ENCODE assay signal across 16 cellular contexts in genomic region chr6:373773-374724, GRCh38. TPM values are rescaled to one million over a fixed set of nuclear protein-coding genes. Genes with fewer than 3 reads are reported as not detected.
A peak's percentile ranks its signal among the peaks of the same experiment; 100 is the strongest.
DNase-seq lines count a peak whose midpoint lies in the region; ATAC-seq and TF ChIP-seq lines count a peak whose summit lies in the region.
"Had no signal": no experiment of that assay in that cellular context is flagged by ENCODE, and none has a peak within 500 bp of the region (broad histone marks: within the 10 kb centered on the region; RNA-seq: fewer than 3 reads in every experiment).

No MANE protein-coding gene starts in this region.

- no peak for TF ChIP-seq RAD21 in SK-N-SH (IDR thresholded peaks at IDR 0.05; ENCODE audit: low read length)

- ATAC-seq in lower lobe of right lung (peak; percentile 47 to 60), omental fat pad (ENCODE audit: low FRiP score) (no peak)
- ATAC-seq: activated CD4-positive, CD25-positive, alpha-beta regulatory T cell treated with anti-CD3 and anti-CD28 coated beads, Interleukin-2, amount 50 U/mL, for 24 hours; Panc1 had no signal

- H3F3A ChIP-seq in SK-N-SH (replicated peaks; ENCODE audit: insufficient read depth), result no peaks in the 10 kb centered on the region

- intact Hi-C loops in lower lobe of right lung (cut with DNase I), result no loop called here

- H3K4me2 ChIP-seq in SK-N-SH, result no peak overlapping the region

- no peak for TF ChIP-seq EP300 in SK-N-SH (IDR thresholded peaks at IDR 0.05; ENCODE audit: borderline replicate concordance in 1 of 2, low read depth in 1 of 2, low read length in 1 of 2)

- peak; percentile 34 for TF ChIP-seq CTCF in AG09309 (IDR thresholded peaks at IDR 0.05; ENCODE audit: control insufficient read depth, insufficient read depth, low read depth, low read length, missing control alignments)
- TF ChIP-seq CTCF in SK-N-SH (IDR thresholded peaks at IDR 0.05), result peak; percentile 19; the same call in 1 of the 2 replicates
- no peak for TF ChIP-seq CTCF in lower lobe of right lung (IDR thresholded peaks at IDR 0.05)
- TF ChIP-seq CTCF in omental fat pad (IDR thresholded peaks at IDR 0.05), result peak in 1 of 3 donors; percentile 20

- H4K20me1 ChIP-seq in SK-N-SH (ENCODE audit: insufficient read depth), result no peaks in the 10 kb centered on the region

- DNase-seq in AG09309 (ENCODE audit: low read depth), result no peak
- no peak for DNase-seq in SK-N-SH
- DNase-seq in fibroblast of peridontal ligament (ENCODE audit: extremely low read depth), result peak; percentile 58
- no peak for DNase-seq in lower lobe of right lung
- DNase-seq in KBM-7, result no peak
- DNase-seq in NOMO-1 treated with DMSO at 0.1 percent for 48 hours (lab: John Stamatoyannopoulos, UW; ENCODE audit: unreplicated experiment), result no peak
- no peak for DNase-seq in omental fat pad (ENCODE audit: low spot score)
- DNase-seq in HEK293T (ENCODE audit: extremely low spot score), result no peak
- DNase-seq: activated naive CD4-positive, alpha-beta T cell treated with anti-CD3 and anti-CD28 coated beads, Interleukin-2, amount 50 U/mL, for 16 hours; GDM1; NCI-H2029; NCI-H526 treated with DMSO at 0.1 percent for 48 hours; stimulated activated CD8-positive, alpha-beta memory T cell treated with anti-CD3 and anti-CD28 coated beads, Interleukin-4, amount 100 ng/mL, for 48 hours; trophoblast cell had no signal

- H3K27me3 ChIP-seq in SK-N-SH (ENCODE audit: insufficient read depth) (peaks cover 91% of the 10 kb centered on the region), lower lobe of right lung (ENCODE audit: low read depth) (peaks cover 33% of the 10 kb centered on the region)

- no peak overlapping the region for H3K9ac ChIP-seq in SK-N-SH

- no peak overlapping the region for H3K27ac ChIP-seq in SK-N-SH (ENCODE audit: low read depth in 2 of 2, low read length in 1 of 2)
- no peak overlapping the region for H3K27ac ChIP-seq in lower lobe of right lung

- no peaks in the 10 kb centered on the region for H3K79me2 ChIP-seq in SK-N-SH (ENCODE audit: insufficient read depth)

- CTCF ChIA-PET in SK-N-SH (lab: Yijun Ruan, JAX), result interaction anchor here (1.4 kb wide), 1 partner anchor 47 kb away, joined by 3 read pairs; no protein-coding TSS in a partner anchor
- CTCF ChIA-PET in HEK293T (lab: Yijun Ruan, JAX), result interaction anchor here (0.6 to 0.7 kb wide), 2 partner anchors 175 to 1275 kb away, joined by 3 to 6 read pairs; no protein-coding TSS in a partner anchor

- H3K36me3 ChIP-seq in SK-N-SH (replicated peaks in 1 of 2; ENCODE audit: control insufficient read depth in 1 of 2, insufficient read depth in 2 of 2, low read length in 1 of 2), result no peaks in the 10 kb centered on the region
- no peaks in the 10 kb centered on the region for H3K36me3 ChIP-seq in lower lobe of right lung

- no peaks in the 10 kb centered on the region for H3K9me3 ChIP-seq in SK-N-SH
- no peaks in the 10 kb centered on the region for H3K9me3 ChIP-seq in lower lobe of right lung

- H3K4me3 ChIP-seq in AG09309 (ENCODE audit: control insufficient read depth, low read depth, low read length) (no peak overlapping the region), SK-N-SH (ENCODE audit: low read depth in 2 of 2, low read length in 1 of 2) (no peak overlapping the region), lower lobe of right lung (peak overlapping the region; percentile 1)

- H3K4me1 ChIP-seq in SK-N-SH (ENCODE audit: control insufficient read depth in 1 of 2, insufficient read depth in 2 of 2, low read depth in 1 of 2, low read length in 1 of 2) (no peaks in the 10 kb centered on the region), lower lobe of right lung (peaks cover 26% of the 10 kb centered on the region)

- H3K9me2 ChIP-seq in SK-N-SH, result no peaks in the 10 kb centered on the region

- H2AFZ ChIP-seq in SK-N-SH (ENCODE audit: low read depth), result no peak overlapping the region

- in situ Hi-C loops in KBM-7 (cut with MboI; ENCODE audit: low pct_unique_long_range_greater_than_20kb, low sequenced_read_pairs), result no loop called here

- POLR2A ChIA-PET in SK-N-SH (lab: Yijun Ruan, JAX) (no interaction called here), HEK293T (lab: Yijun Ruan, JAX) (no interaction called here)

- WGBS in SK-N-SH (ENCODE audit: low lambda C conversion rate), result 19% methylated on average over 26 of the region's 26 CpGs

TF ChIP-seq in SK-N-SH, 30 proteins besides CTCF, POLR2A, EP300 and RAD21 (continues in another document):
- TF ChIP-seq USF2 (IDR thresholded peaks at IDR 0.05; ENCODE audit: borderline replicate concordance, low read depth, low read length) (no peak), RFX5 (IDR thresholded peaks at IDR 0.05; ENCODE audit: low read length) (no peak), IRF3 (IDR thresholded peaks at IDR 0.05; ENCODE audit: low read depth, low read length) (no peak), NRF1 (IDR thresholded peaks at IDR 0.05; ENCODE audit: low read depth, low read length) (no peak), ZBTB33 (IDR thresholded peaks at IDR 0.05; ENCODE audit: borderline replicate concordance, low read depth) (no peak)

TF ChIP-seq in HEK293T, 16 proteins besides CTCF, POLR2A, EP300 and RAD21:
- TF ChIP-seq TARDBP (IDR thresholded peaks at IDR 0.05) (no peak), BHLHE40 (IDR thresholded peaks at IDR 0.05; ENCODE audit: borderline replicate concordance) (no peak), FOXK2 (IDR thresholded peaks at IDR 0.05) (no peak), SP1 (IDR thresholded peaks at IDR 0.05) (no peak), L3MBTL2 (conservative IDR thresholded peaks at IDR 0.05) (no peak), SUZ12 (IDR thresholded peaks at IDR 0.05) (no peak), ARNT (IDR thresholded peaks at IDR 0.05) (no peak), ZNF384 (IDR thresholded peaks at IDR 0.05) (no peak), ELF4 (IDR thresholded peaks at IDR 0.05) (no peak), FOXM1 (IDR thresholded peaks at IDR 0.05; ENCODE audit: borderline replicate concordance) (no peak), CTBP1 (IDR thresholded peaks at IDR 0.05; ENCODE audit: borderline replicate concordance) (no peak), PKNOX1 (IDR thresholded peaks at IDR 0.05) (no peak)

RNA-seq across cellular contexts. Expression of gene IRF4, which starts 17.5 kb away (rescaled TPM):
- polyA plus RNA-seq in SK-N-SH (2012; rRNA removed), result not detected in 2 replicates
- under 0.01 TPM in 1 of 2 replicates, not detected in the other for polyA plus RNA-seq in SK-N-SH (2012; cell fraction: cytosol; rRNA removed)
- polyA plus RNA-seq in SK-N-SH (2012; cell fraction: nucleus; rRNA removed), result 0.01 TPM in 1 of 2 replicates, not detected in the other
- 6.0 TPM for total RNA-seq in lower lobe of right lung
- 1 to 10 TPM; 3.5 to 5.8 (median 4.1) TPM for total RNA-seq in omental fat pad
